17 cellular contexts compared by ENCODE assay signal in the genomic region with DNA sequence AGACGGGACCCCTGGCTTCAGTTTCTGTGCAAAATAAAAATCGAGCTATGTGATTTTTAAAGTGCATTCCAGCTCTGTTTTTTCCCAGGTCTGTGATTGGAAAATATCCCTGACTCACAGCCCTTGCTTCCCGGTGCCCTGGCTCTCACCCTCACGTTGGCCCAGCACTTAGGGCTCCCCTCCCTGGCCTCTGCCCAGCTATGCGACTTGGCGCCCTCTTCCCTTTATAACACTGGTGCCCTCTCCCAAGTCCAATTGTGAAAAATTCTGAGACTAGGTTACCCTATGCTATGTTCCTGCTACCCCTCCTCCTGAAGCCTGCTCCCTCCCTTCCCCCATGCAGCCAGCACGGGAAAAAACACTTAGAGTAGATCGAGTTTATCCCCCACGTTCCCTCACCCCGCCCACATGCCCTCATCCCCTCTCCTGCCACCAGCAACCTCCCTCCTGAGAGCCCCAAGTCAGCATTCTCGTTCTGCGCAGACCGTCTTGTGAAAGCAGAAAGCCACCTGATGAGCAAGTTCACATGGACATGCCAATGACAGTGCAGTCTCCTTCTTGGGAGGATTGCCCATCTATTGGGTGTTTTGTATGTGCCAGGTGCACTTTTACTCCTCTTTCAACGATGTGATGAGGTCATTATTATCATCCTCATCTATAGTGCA.
DNase-seq lines count a peak whose midpoint lies in the region; FAIRE-seq and TF ChIP-seq lines count a peak whose summit lies in the region.
"Had no signal": no experiment of that assay in that cellular context is flagged by ENCODE, and none has a peak within 500 bp of the region (broad histone marks: within the 10 kb centered on the region; RNA-seq: fewer than 3 reads in every experiment).

No MANE protein-coding gene starts in this region.

- CTCF ChIA-PET in MCF 10A (lab: Yijun Ruan, JAX), result interaction anchor here (0.6 kb wide), 1 partner anchor 9 kb away, joined by 3 read pairs; no protein-coding TSS in a partner anchor

- TF ChIP-seq CTCF in MCF 10A (IDR thresholded peaks at IDR 0.05; ENCODE audit: unreplicated experiment) (no peak), breast epithelium (IDR thresholded peaks at IDR 0.05) (no peak), cardiac fibroblast (IDR thresholded peaks at IDR 0.05; ENCODE audit: low read depth, low read length) (no peak), mesothelial cell of epicardium (IDR thresholded peaks at IDR 0.05; ENCODE audit: unreplicated experiment) (no peak), vagina (IDR thresholded peaks at IDR 0.05) (no peak)

- H3K36me3 Mint-ChIP-seq in MCF 10A (ENCODE audit: insufficient read depth, unreplicated experiment), result no peaks in the 10 kb centered on the region
- no peaks in the 10 kb centered on the region for H3K36me3 Mint-ChIP-seq in mesothelial cell of epicardium
- H3K36me3 Mint-ChIP-seq: activated naive CD4-positive, alpha-beta T cell treated with anti-CD3 and anti-CD28 coated beads, Interleukin-2, amount 50 U/mL, for 24 hours; T-cell had no signal

- no peaks in the 10 kb centered on the region for H3K27me3 Mint-ChIP-seq in MCF 10A (ENCODE audit: insufficient read depth, unreplicated experiment)
- no peaks in the 10 kb centered on the region for H3K27me3 Mint-ChIP-seq in mesothelial cell of epicardium (ENCODE audit: low read depth)

- no peaks in the 10 kb centered on the region for H3K9me3 ChIP-seq in breast epithelium
- no peaks in the 10 kb centered on the region for H3K9me3 ChIP-seq in vagina

- FAIRE-seq in H54 (lab: Jason Lieb, UNC), result no peak
- FAIRE-seq: A204.1, GM18507 had no signal

- intact Hi-C loops in MCF 10A (cut with micrococcal nuclease) (no loop called here), breast epithelium (cut with DNase I; ENCODE audit: low total_unique reads) (no loop called here), vagina (cut with DNase I) (no loop called here)

- H3K9me3 Mint-ChIP-seq in MCF 10A (ENCODE audit: unreplicated experiment) (no peaks in the 10 kb centered on the region), mesothelial cell of epicardium (no peaks in the 10 kb centered on the region)
- H3K9me3 Mint-ChIP-seq: activated naive CD4-positive, alpha-beta T cell treated with anti-CD3 and anti-CD28 coated beads, Interleukin-2, amount 50 U/mL, for 24 hours; T-cell had no signal

- TF ChIP-seq POLR2A in breast epithelium (IDR thresholded peaks at IDR 0.05) (no peak), vagina (IDR thresholded peaks at IDR 0.05) (no peak), H54 (IDR thresholded peaks at IDR 0.05; ENCODE audit: low read depth, low read length) (no peak)

- no peak overlapping the region for H3K27ac Mint-ChIP-seq in MCF 10A (ENCODE audit: low read depth, unreplicated experiment)
- H3K27ac Mint-ChIP-seq in mesothelial cell of epicardium, result peak overlapping the region; percentile 35
- H3K27ac Mint-ChIP-seq: activated naive CD4-positive, alpha-beta T cell treated with anti-CD3 and anti-CD28 coated beads, Interleukin-2, amount 50 U/mL, for 24 hours; T-cell had no signal

- no peaks in the 10 kb centered on the region for H3K4me1 ChIP-seq in breast epithelium
- H3K4me1 ChIP-seq in vagina, result peaks cover 35% of the 10 kb centered on the region

- H3K4me1 Mint-ChIP-seq in MCF 10A (ENCODE audit: insufficient read depth, unreplicated experiment), result peaks cover 11% of the 10 kb centered on the region
- H3K4me1 Mint-ChIP-seq in mesothelial cell of epicardium, result peaks cover 35% of the 10 kb centered on the region
- H3K4me1 Mint-ChIP-seq: activated naive CD4-positive, alpha-beta T cell treated with anti-CD3 and anti-CD28 coated beads, Interleukin-2, amount 50 U/mL, for 24 hours had no signal

- BruUV-seq in MCF 10A (replicated peaks; lab: Mats Ljungman, UMichigan), result no TSS peak

- H3K4me3 ChIP-seq in breast epithelium (no peak overlapping the region), cardiac fibroblast (replicated peaks in 1 of 2; ENCODE audit: low read depth in 2 of 2, low read length in 2 of 2) (no peak overlapping the region), vagina (no peak overlapping the region)

- H3K4me3 Mint-ChIP-seq in MCF 10A (ENCODE audit: unreplicated experiment), result no peak overlapping the region
- H3K4me3 Mint-ChIP-seq in mesothelial cell of epicardium, result no peak overlapping the region
- H3K4me3 Mint-ChIP-seq: activated naive CD4-positive, alpha-beta T cell treated with anti-CD3 and anti-CD28 coated beads, Interleukin-2, amount 50 U/mL, for 24 hours; T-cell had no signal

- H3K27ac ChIP-seq in breast epithelium (no peak overlapping the region), vagina (peak overlapping the region; percentile 74)

- DNase-seq in MCF 10A (ENCODE audit: unreplicated experiment) (peak; percentile 33), breast epithelium (ENCODE audit: low spot score in 2 of 2) (no peak), cardiac fibroblast (ENCODE audit: low read depth in 2 of 2) (peak; percentile 12 to 71), mesothelial cell of epicardium (ENCODE audit: low spot score in 2 of 2, unreplicated experiment in 2 of 2) (peak in 1 of 2 experiments; percentile 32), vagina (ENCODE audit: extremely low spot score in 2 of 2) (peak; percentile 46 to 83), H54 (ENCODE audit: insufficient read length, low spot score) (no peak), Ammon's horn (ENCODE audit: low spot score) (no peak)
- no peak for DNase-seq in activated CD4-positive, alpha-beta T cell treated with anti-CD3 and anti-CD28 coated beads, Interleukin-2, amount 50 U/mL, for 1 hour
- DNase-seq: activated CD4-positive, alpha-beta T cell treated with anti-CD3 and anti-CD28 coated beads, Interleukin-2, amount 50 U/mL, for 4 hours; DMS153; NCI-H146; NK-92 treated with Interleukin-12 subunit alpha and Interleukin-12 subunit beta, amount 100 ng/mL, for 24 hours; stimulated activated naive CD8-positive, alpha-beta T cell treated with anti-CD3 and anti-CD28 coated beads, Interleukin-15, Interleukin-2, amounts not matched to agents 100 U/mL and 50 U/mL, for 24 hours; T-cell had no signal

- POLR2A ChIA-PET in MCF 10A (lab: Yijun Ruan, JAX), result no interaction called here

- H3K27me3 ChIP-seq in breast epithelium (no peaks in the 10 kb centered on the region), vagina (no peaks in the 10 kb centered on the region)

- H3K36me3 ChIP-seq in breast epithelium, result no peaks in the 10 kb centered on the region
- no peaks in the 10 kb centered on the region for H3K36me3 ChIP-seq in vagina

Comparison
In these comparisons a context has a peak if more than half of its experiments do, and no peak if none do; other contexts are left out.
1. DNase-seq: peak in MCF 10A (single experiment), cardiac fibroblast (2 of 2) and vagina (2 of 2); none in breast epithelium (0 of 2), H54 (single experiment), activated CD4-positive, alpha-beta T cell treated with anti-CD3 and anti-CD28 coated beads, Interleukin-2, amount 50 U/mL, for 1 hour (single experiment) and Ammon's horn (single experiment).